In the genomic region with DNA sequence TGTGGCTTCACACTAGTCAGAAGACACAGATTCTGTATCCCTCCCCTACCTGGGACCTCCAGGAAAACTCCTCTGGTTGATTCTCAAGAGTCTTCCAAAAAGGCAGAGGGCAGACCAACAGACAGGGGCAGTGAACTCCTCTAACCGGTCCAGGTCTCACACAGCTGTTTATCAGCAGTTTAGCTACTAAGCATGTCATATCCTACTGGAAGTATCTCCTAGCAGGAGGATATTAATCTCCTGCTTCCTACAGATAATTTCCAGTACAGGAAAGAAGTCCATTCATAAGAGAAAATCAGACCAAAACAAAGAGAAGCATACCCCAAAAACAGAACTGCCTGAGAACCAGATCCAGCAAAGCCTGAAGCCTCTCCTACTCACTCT, we compare ENCODE assay signal across 20 cellular contexts.
"Had no signal": no experiment of that assay in that cellular context is flagged by ENCODE, and none has a peak within 500 bp of the region (broad histone marks: within the 10 kb centered on the region; RNA-seq: fewer than 3 reads in every experiment).

No MANE protein-coding gene starts in this region.

- DNase-seq: activated B cell treated with CpG ODN at 0.5 μM for 24 hours; activated CD4-positive, alpha-beta T cell treated with anti-CD3 and anti-CD28 coated beads for 36 hours; activated CD8-positive, alpha-beta memory T cell treated with anti-CD3 and anti-CD28 coated beads, Interleukin-2, amount 10 ng/mL, durations not matched to agents 7 days and 5 days; activated CD8-positive, alpha-beta T cell treated with anti-CD3 and anti-CD28 coated beads, Interleukin-2, amount 10 ng/mL, durations not matched to agents 7 days and 5 days; activated naive CD8-positive, alpha-beta T cell treated with anti-CD3 and anti-CD28 coated beads, Interleukin-2, amount 50 U/mL, for 24 hours; activated T-cell treated with anti-CD3 and anti-CD28 coated beads, Interleukin-2, amount 50 U/mL, for 48 hours; amygdala; central memory CD4-positive, alpha-beta T cell; erythroblast; gastrocnemius medialis; glutamatergic neuron; left ventricle myocardium inferior; naive B cell; nucleus accumbens; pancreas; stimulated activated naive CD4-positive, alpha-beta T cell; T-cell; tibial artery had no signal

- ATAC-seq: activated CD4-positive, alpha-beta T cell treated with anti-CD3 and anti-CD28 coated beads for 36 hours; activated CD8-positive, alpha-beta memory T cell treated with anti-CD3 and anti-CD28 coated beads, Interleukin-2, amount 10 ng/mL, durations not matched to agents 7 days and 5 days; activated CD8-positive, alpha-beta T cell treated with anti-CD3 and anti-CD28 coated beads, Interleukin-2, amount 10 ng/mL, durations not matched to agents 7 days and 5 days; activated naive CD8-positive, alpha-beta T cell treated with anti-CD3 and anti-CD28 coated beads, Interleukin-2, amount 50 U/mL, for 24 hours; gastrocnemius medialis; pancreas; T-cell had no signal

- H3K36me3 ChIP-seq: gastrocnemius medialis, prostate gland had no signal

- H3K9me3 ChIP-seq: gastrocnemius medialis, left ventricle myocardium inferior, pancreas, prostate gland, suprapubic skin, tibial artery had no signal

- H3K4me3 ChIP-seq: gastrocnemius medialis, left ventricle myocardium inferior, pancreas, prostate gland, suprapubic skin, tibial artery had no signal

- H3K4me1 ChIP-seq: gastrocnemius medialis, prostate gland, suprapubic skin, tibial artery had no signal

- H3K27me3 ChIP-seq: gastrocnemius medialis, pancreas, suprapubic skin, tibial artery had no signal

- H3K27ac ChIP-seq: gastrocnemius medialis, left ventricle myocardium inferior, pancreas, prostate gland, suprapubic skin, tibial artery had no signal
